9 cellular contexts compared by ENCODE assay signal in genomic region chr11:48007677-48008076, GRCh38. TPM values are rescaled to one million over a fixed set of nuclear protein-coding genes. Genes with fewer than 3 reads are reported as not detected.
DNase-seq lines count a peak whose midpoint lies in the region; ATAC-seq and TF ChIP-seq lines count a peak whose summit lies in the region.
"Had no signal": no experiment of that assay in that cellular context is flagged by ENCODE, and none has a peak within 500 bp of the region (broad histone marks: within the 10 kb centered on the region; RNA-seq: fewer than 3 reads in every experiment).

No MANE protein-coding gene starts in this region.

- peak; percentile 26 to 73 (median 46) for ATAC-seq in heart left ventricle
- ATAC-seq in stimulated activated effector memory CD8-positive, alpha-beta T cell treated with anti-CD3 and anti-CD28 coated beads, Interleukin-12 subunit alpha, Interleukin-12 subunit beta, amount 100 ng/mL, for 72 hours, result no peak

- no peak overlapping the region for H2BK15ac ChIP-seq in neuronal stem cell (ENCODE audit: low read length)

- no peak overlapping the region for H2BK120ac ChIP-seq in neuronal stem cell (ENCODE audit: low read depth, low read length)

- no peaks in the 10 kb centered on the region for H3K27me3 Mint-ChIP-seq in activated CD4-positive, alpha-beta T cell treated with anti-CD3 and anti-CD28 coated beads, Interleukin-2, amount 10 ng/mL, durations not matched to agents 7 days and 5 days
- H3K27me3 Mint-ChIP-seq in MCF 10A (ENCODE audit: insufficient read depth, unreplicated experiment), result no peaks in the 10 kb centered on the region

- CTCF ChIA-PET in activated CD4-positive, alpha-beta T cell treated with anti-CD3 and anti-CD28 coated beads, Interleukin-2, amount 10 ng/mL, durations not matched to agents 7 days and 5 days (lab: Charles Lee), result no interaction called here
- CTCF ChIA-PET in MCF 10A (lab: Yijun Ruan, JAX), result no interaction called here

- H3K27ac ChIP-seq in heart left ventricle, result peak overlapping the region in 2 of 12 donors; percentile 19 to 66
- H3K27ac ChIP-seq in neuronal stem cell (replicated peaks; ENCODE audit: low read length), result no peak overlapping the region

- peaks cover 5% of the 10 kb centered on the region for H3K79me1 ChIP-seq in neuronal stem cell (ENCODE audit: low read depth, low read length)

- H3K9me3 Mint-ChIP-seq in activated CD4-positive, alpha-beta T cell treated with anti-CD3 and anti-CD28 coated beads, Interleukin-2, amount 10 ng/mL, durations not matched to agents 7 days and 5 days, result no peaks in the 10 kb centered on the region
- H3K9me3 Mint-ChIP-seq in stimulated activated effector memory CD8-positive, alpha-beta T cell treated with anti-CD3 and anti-CD28 coated beads, Interleukin-12 subunit alpha, Interleukin-12 subunit beta, amount 100 ng/mL, for 72 hours, result no peaks in the 10 kb centered on the region
- no peaks in the 10 kb centered on the region for H3K9me3 Mint-ChIP-seq in MCF 10A (ENCODE audit: unreplicated experiment)

- no peak overlapping the region for H4K8ac ChIP-seq in neuronal stem cell (ENCODE audit: low read depth, low read length)

- intact Hi-C loops in heart left ventricle (cut with DNase I) (loop anchor here in 1 of 10 donors (5.0 kb wide), 1 partner anchor 40 kb away; no protein-coding TSS in a partner anchor), MCF 10A (cut with micrococcal nuclease) (no loop called here)

- no peaks in the 10 kb centered on the region for H3K27me3 ChIP-seq in heart left ventricle
- H3K27me3 ChIP-seq in neuronal stem cell (ENCODE audit: control insufficient read depth in 3 of 3, insufficient read depth in 3 of 3, low read depth in 1 of 3, low read length in 3 of 3), result no peaks in the 10 kb centered on the region
- H3K27me3 ChIP-seq: Peyer's patch had no signal

- TF ChIP-seq CTCF in heart left ventricle (IDR thresholded peaks at IDR 0.05) (no peak), MCF 10A (IDR thresholded peaks at IDR 0.05; ENCODE audit: unreplicated experiment) (no peak)

- DNase-seq in activated CD4-positive, alpha-beta T cell treated with anti-CD3 and anti-CD28 coated beads, Interleukin-2, amount 10 ng/mL, durations not matched to agents 7 days and 5 days, result no peak
- DNase-seq in activated CD4-positive, alpha-beta T cell treated with anti-CD3 and anti-CD28 coated beads for 4 hours, result no peak
- DNase-seq in SKM-1 treated with dmso at 0.1 percent for 144 hours (lab: John Stamatoyannopoulos, UW; ENCODE audit: unreplicated experiment), result peak; percentile 64
- peak in 1 of 5 donors; percentile 38 for DNase-seq in heart left ventricle
- no peak for DNase-seq in stimulated activated effector memory CD8-positive, alpha-beta T cell treated with anti-CD3 and anti-CD28 coated beads, Interleukin-12 subunit alpha, Interleukin-12 subunit beta, amount 100 ng/mL, for 72 hours (ENCODE audit: low spot score in 2 of 2)
- DNase-seq in neuronal stem cell (ENCODE audit: low spot score), result no peak
- DNase-seq in MCF 10A (ENCODE audit: unreplicated experiment), result no peak
- no peak for DNase-seq in DMS53 treated with DMSO at 0.1 percent for 48 hours (lab: John Stamatoyannopoulos, UW; ENCODE audit: unreplicated experiment)
- DNase-seq: Peyer's patch had no signal

- H3K9me3 ChIP-seq in heart left ventricle, result no peaks in the 10 kb centered on the region
- no peaks in the 10 kb centered on the region for H3K9me3 ChIP-seq in neuronal stem cell (replicated peaks in 1 of 2; ENCODE audit: control insufficient read depth in 2 of 2, insufficient read depth in 1 of 2, low read depth in 1 of 2, low read length in 2 of 2)
- H3K9me3 ChIP-seq: Peyer's patch had no signal

- no peak overlapping the region for H3K14ac ChIP-seq in neuronal stem cell (ENCODE audit: low read length)

- H2BK5ac ChIP-seq in neuronal stem cell (ENCODE audit: low read length), result no peak overlapping the region

- H3K36me3 ChIP-seq in heart left ventricle, result no peaks in the 10 kb centered on the region
- no peaks in the 10 kb centered on the region for H3K36me3 ChIP-seq in neuronal stem cell (replicated peaks in 1 of 2; ENCODE audit: control insufficient read depth in 2 of 2, insufficient read depth in 2 of 2, low read length in 2 of 2)
- H3K36me3 ChIP-seq: Peyer's patch had no signal

- H3K4me1 ChIP-seq in heart left ventricle, result peaks cover 0 to 96% (median 24%) of the 10 kb centered on the region in 12 donors
- H3K4me1 ChIP-seq in neuronal stem cell (ENCODE audit: control insufficient read depth in 2 of 2, insufficient read depth in 1 of 2, low read depth in 1 of 2, low read length in 2 of 2), result peaks cover 16 to 25% of the 10 kb centered on the region in 2 donors

- H3K4me3 ChIP-seq in heart left ventricle, result no peak overlapping the region
- no peak overlapping the region for H3K4me3 ChIP-seq in neuronal stem cell (ENCODE audit: low read length in 2 of 2)
- H3K4me3 ChIP-seq: Peyer's patch had no signal

- H3K4me2 ChIP-seq in neuronal stem cell (ENCODE audit: insufficient read depth, low read length, poor library complexity, severe bottlenecking), result no peak overlapping the region

- H3K4me3 Mint-ChIP-seq in activated CD4-positive, alpha-beta T cell treated with anti-CD3 and anti-CD28 coated beads, Interleukin-2, amount 10 ng/mL, durations not matched to agents 7 days and 5 days, result no peak overlapping the region
- peak overlapping the region; percentile 73 for H3K4me3 Mint-ChIP-seq in stimulated activated effector memory CD8-positive, alpha-beta T cell treated with anti-CD3 and anti-CD28 coated beads, Interleukin-12 subunit alpha, Interleukin-12 subunit beta, amount 100 ng/mL, for 72 hours
- no peak overlapping the region for H3K4me3 Mint-ChIP-seq in MCF 10A (ENCODE audit: unreplicated experiment)

- H3K4me1 Mint-ChIP-seq in activated CD4-positive, alpha-beta T cell treated with anti-CD3 and anti-CD28 coated beads, Interleukin-2, amount 10 ng/mL, durations not matched to agents 7 days and 5 days, result peaks cover 78% of the 10 kb centered on the region
- H3K4me1 Mint-ChIP-seq in stimulated activated effector memory CD8-positive, alpha-beta T cell treated with anti-CD3 and anti-CD28 coated beads, Interleukin-12 subunit alpha, Interleukin-12 subunit beta, amount 100 ng/mL, for 72 hours, result peaks cover 77% of the 10 kb centered on the region
- peaks cover 4% of the 10 kb centered on the region for H3K4me1 Mint-ChIP-seq in MCF 10A (ENCODE audit: insufficient read depth, unreplicated experiment)

- H2BK12ac ChIP-seq in neuronal stem cell (ENCODE audit: low read length), result no peak overlapping the region

- WGBS in heart left ventricle, 4 donors, result 61 to 79% (median 72%) methylated on average over 5 to 6 of the region's 6 CpGs
- WGBS in neuronal stem cell (ENCODE audit: extremely low coverage in 2 of 2, insufficient read length in 2 of 2, insufficient replicate concordance in 1 of 2), 2 donors, result no CpG with 5 or more reads among the region's 6 CpGs

- H3K9ac ChIP-seq in neuronal stem cell (ENCODE audit: low read depth, low read length, poor library complexity), result no peak overlapping the region

- H2AFZ ChIP-seq in neuronal stem cell (ENCODE audit: low read length), result no peak overlapping the region

- TF ChIP-seq POLR2A in heart left ventricle (IDR thresholded peaks at IDR 0.05), result no peak

- peak overlapping the region; percentile 95 for H3K27ac Mint-ChIP-seq in activated CD4-positive, alpha-beta T cell treated with anti-CD3 and anti-CD28 coated beads, Interleukin-2, amount 10 ng/mL, durations not matched to agents 7 days and 5 days
- H3K27ac Mint-ChIP-seq in stimulated activated effector memory CD8-positive, alpha-beta T cell treated with anti-CD3 and anti-CD28 coated beads, Interleukin-12 subunit alpha, Interleukin-12 subunit beta, amount 100 ng/mL, for 72 hours, result peak overlapping the region; percentile 96
- H3K27ac Mint-ChIP-seq in MCF 10A (ENCODE audit: low read depth, unreplicated experiment), result no peak overlapping the region

- H3K4ac ChIP-seq in neuronal stem cell (ENCODE audit: low read length), result no peak overlapping the region

- no TSS peak for BruUV-seq in MCF 10A (replicated peaks; lab: Mats Ljungman, UMichigan)

- H3K18ac ChIP-seq in neuronal stem cell (ENCODE audit: low read length), result no peak overlapping the region

- POLR2A ChIA-PET in activated CD4-positive, alpha-beta T cell treated with anti-CD3 and anti-CD28 coated beads, Interleukin-2, amount 10 ng/mL, durations not matched to agents 7 days and 5 days (lab: Charles Lee), result interaction anchor here (2.2 kb wide), 1 partner anchor 48 kb away, joined by 20 read pairs; no protein-coding TSS in a partner anchor
- POLR2A ChIA-PET in MCF 10A (lab: Yijun Ruan, JAX), result no interaction called here

- H2AK5ac ChIP-seq in neuronal stem cell (ENCODE audit: low read depth, low read length), result no peak overlapping the region

- peaks cover 29% of the 10 kb centered on the region for H3K36me3 Mint-ChIP-seq in activated CD4-positive, alpha-beta T cell treated with anti-CD3 and anti-CD28 coated beads, Interleukin-2, amount 10 ng/mL, durations not matched to agents 7 days and 5 days (ENCODE audit: low read depth)
- H3K36me3 Mint-ChIP-seq in stimulated activated effector memory CD8-positive, alpha-beta T cell treated with anti-CD3 and anti-CD28 coated beads, Interleukin-12 subunit alpha, Interleukin-12 subunit beta, amount 100 ng/mL, for 72 hours, result peaks cover 44% of the 10 kb centered on the region
- no peaks in the 10 kb centered on the region for H3K36me3 Mint-ChIP-seq in MCF 10A (ENCODE audit: insufficient read depth, unreplicated experiment)

- no peak overlapping the region for H3K23ac ChIP-seq in neuronal stem cell (ENCODE audit: low read depth, low read length, poor library complexity)

- H4K91ac ChIP-seq in neuronal stem cell (ENCODE audit: low read depth, low read length, poor library complexity), result no peak overlapping the region

RNA-seq across cellular contexts. Expression of gene PTPRJ, which starts 27.3 kb away (rescaled TPM):
- total RNA-seq in activated CD4-positive, alpha-beta T cell treated with anti-CD3 and anti-CD28 coated beads, Interleukin-2, amount 10 ng/mL, durations not matched to agents 7 days and 5 days, result 10 to 100 TPM; 75.2 to 81.3 TPM
- total RNA-seq in heart left ventricle, result 10 to 100 TPM in 3 of 9 donors, 1 to 10 TPM in 6; 5.5 to 39.0 (median 6.9) TPM
- 1 to 10 TPM; 1.2 to 1.5 TPM for polyA plus RNA-seq in heart left ventricle
- polyA plus RNA-seq in neuronal stem cell (2013, experiment 1 of 2), result 12.6 TPM
- polyA plus RNA-seq in neuronal stem cell (2013, experiment 2 of 2), result 12.9 TPM
- total RNA-seq in MCF 10A (2022), result 0.30 and 0.61 TPM in 2 replicates
